26 cellular contexts compared by ENCODE assay signal in genomic region chr3:181637056-181637798, GRCh38.
"Had no signal": no experiment of that assay in that cellular context is flagged by ENCODE, and none has a peak within 500 bp of the region (broad histone marks: within the 10 kb centered on the region; RNA-seq: fewer than 3 reads in every experiment).

No MANE protein-coding gene starts in this region.

- H3K36me3 ChIP-seq: colonic mucosa, heart right ventricle, left lung, prostate gland, right atrium auricular region, transverse colon, vagina had no signal

- H3K9me3 ChIP-seq: colonic mucosa, heart right ventricle, left lung, prostate gland, right atrium auricular region, transverse colon, vagina had no signal

- ATAC-seq: activated CD8-positive, alpha-beta T cell treated with anti-CD3 and anti-CD28 coated beads, Interleukin-2, amount 10 ng/mL, durations not matched to agents 7 days and 5 days; activated naive CD8-positive, alpha-beta T cell treated with anti-CD3 and anti-CD28 coated beads, Interleukin-2, amount 50 U/mL, for 24 hours; heart right ventricle; left lung; naive thymus-derived CD8-positive, alpha-beta T cell; stimulated activated memory B cell treated with anti-CD40 and anti-IgM and Interleukin-4, amounts not matched to agents 10 μg/mL and 1 μg/mL and 100 μg/mL, for 72 hours had no signal

- DNase-seq: activated CD4-positive, alpha-beta T cell treated with anti-CD3 and anti-CD28 coated beads for 1 hour; activated CD4-positive, alpha-beta T cell treated with anti-CD3 and anti-CD28 coated beads, Interleukin-2, amount 50 U/mL, for 1 hour; activated CD8-positive, alpha-beta T cell treated with anti-CD3 and anti-CD28 coated beads, Interleukin-2, amount 10 ng/mL, durations not matched to agents 7 days and 5 days; activated gamma-delta T cell; activated naive CD4-positive, alpha-beta T cell treated with anti-CD3 and anti-CD28 coated beads, Interleukin-2, amount 50 U/mL, for 16 hours; activated naive CD8-positive, alpha-beta T cell treated with anti-CD3 and anti-CD28 coated beads, Interleukin-2, amount 50 U/mL, for 24 hours; colonic mucosa; dorsolateral prefrontal cortex; foreskin fibroblast; heart right ventricle; kidney; left lung; naive thymus-derived CD8-positive, alpha-beta T cell; T-helper 1 cell; T-helper 9 cell; transverse colon had no signal

- H3K9me3 Mint-ChIP-seq: activated naive CD8-positive, alpha-beta T cell treated with anti-CD3 and anti-CD28 coated beads, Interleukin-2, amount 50 U/mL, for 24 hours; activated T-helper 1 cell treated with anti-CD3 and anti-CD28 coated beads, Interleukin-12 subunit alpha, Interleukin-12 subunit beta, Interleukin-2, Interleukin-4 antibody, amounts not matched to agents 30 ng/mL and 10 ng/mL and 1 ng/mL, durations not matched to agents 14 hours and 24 hours and 36 hours; brain; central memory CD8-positive, alpha-beta T cell; mesothelial cell of epicardium; naive thymus-derived CD8-positive, alpha-beta T cell; stimulated activated memory B cell treated with anti-CD40 and anti-IgM and Interleukin-4, amounts not matched to agents 10 μg/mL and 1 μg/mL and 100 μg/mL, for 72 hours had no signal

- H3K4me3 Mint-ChIP-seq: activated CD8-positive, alpha-beta T cell treated with anti-CD3 and anti-CD28 coated beads, Interleukin-2, amount 10 ng/mL, durations not matched to agents 7 days and 5 days; activated naive CD8-positive, alpha-beta T cell treated with anti-CD3 and anti-CD28 coated beads, Interleukin-2, amount 50 U/mL, for 24 hours; activated T-helper 1 cell treated with anti-CD3 and anti-CD28 coated beads, Interleukin-12 subunit alpha, Interleukin-12 subunit beta, Interleukin-2, Interleukin-4 antibody, amounts not matched to agents 30 ng/mL and 10 ng/mL and 1 ng/mL, durations not matched to agents 14 hours and 24 hours and 36 hours; brain; central memory CD8-positive, alpha-beta T cell; mesothelial cell of epicardium; naive thymus-derived CD8-positive, alpha-beta T cell; stimulated activated memory B cell treated with anti-CD40 and anti-IgM and Interleukin-4, amounts not matched to agents 10 μg/mL and 1 μg/mL and 100 μg/mL, for 72 hours had no signal

- H3K27me3 ChIP-seq: colonic mucosa, dorsolateral prefrontal cortex, heart right ventricle, left lung, right atrium auricular region, transverse colon, vagina had no signal

- H3K4me1 ChIP-seq: colonic mucosa, heart right ventricle, left lung, prostate gland, right atrium auricular region, transverse colon, vagina had no signal

- H3K4me1 Mint-ChIP-seq: activated naive CD8-positive, alpha-beta T cell treated with anti-CD3 and anti-CD28 coated beads, Interleukin-2, amount 50 U/mL, for 24 hours; central memory CD8-positive, alpha-beta T cell; mesothelial cell of epicardium; naive thymus-derived CD8-positive, alpha-beta T cell; stimulated activated memory B cell treated with anti-CD40 and anti-IgM and Interleukin-4, amounts not matched to agents 10 μg/mL and 1 μg/mL and 100 μg/mL, for 72 hours had no signal

- H3K4me3 ChIP-seq: colonic mucosa, dorsolateral prefrontal cortex, heart right ventricle, left lung, lung, prostate gland, right atrium auricular region, skin epidermis, transverse colon, vagina had no signal

- H3K27ac ChIP-seq: colonic mucosa, heart right ventricle, left lung, prostate gland, right atrium auricular region, skin epidermis, transverse colon, vagina had no signal

- H3K27ac Mint-ChIP-seq: activated CD8-positive, alpha-beta T cell treated with anti-CD3 and anti-CD28 coated beads, Interleukin-2, amount 10 ng/mL, durations not matched to agents 7 days and 5 days; activated naive CD8-positive, alpha-beta T cell treated with anti-CD3 and anti-CD28 coated beads, Interleukin-2, amount 50 U/mL, for 24 hours; activated T-helper 1 cell treated with anti-CD3 and anti-CD28 coated beads, Interleukin-12 subunit alpha, Interleukin-12 subunit beta, Interleukin-2, Interleukin-4 antibody, amounts not matched to agents 30 ng/mL and 10 ng/mL and 1 ng/mL, durations not matched to agents 14 hours and 24 hours and 36 hours; brain; mesothelial cell of epicardium; naive thymus-derived CD8-positive, alpha-beta T cell; stimulated activated memory B cell treated with anti-CD40 and anti-IgM and Interleukin-4, amounts not matched to agents 10 μg/mL and 1 μg/mL and 100 μg/mL, for 72 hours had no signal

- H3K36me3 Mint-ChIP-seq: mesothelial cell of epicardium; naive thymus-derived CD8-positive, alpha-beta T cell; stimulated activated memory B cell treated with anti-CD40 and anti-IgM and Interleukin-4, amounts not matched to agents 10 μg/mL and 1 μg/mL and 100 μg/mL, for 72 hours had no signal

- H3K27me3 Mint-ChIP-seq: brain; central memory CD8-positive, alpha-beta T cell; stimulated activated memory B cell treated with anti-CD40 and anti-IgM and Interleukin-4, amounts not matched to agents 10 μg/mL and 1 μg/mL and 100 μg/mL, for 72 hours had no signal
